23 cellular contexts compared by ENCODE assay signal in genomic region chr13:50292082-50292481, GRCh38.
DNase-seq lines count a peak whose midpoint lies in the region; ATAC-seq, FAIRE-seq and TF ChIP-seq lines count a peak whose summit lies in the region.
"Had no signal": no experiment of that assay in that cellular context is flagged by ENCODE, and none has a peak within 500 bp of the region (broad histone marks: within the 10 kb centered on the region; RNA-seq: fewer than 3 reads in every experiment).

No MANE protein-coding gene starts in this region.

- H3K9ac ChIP-seq in HepG2 (ENCODE audit: insufficient read depth, low read depth, low read length): no peak overlapping the region

- TF ChIP-seq EP300 in HepG2 (IDR thresholded peaks at IDR 0.05; ENCODE audit: low read depth in 2 of 2, low read length in 2 of 2): no peak
- TF ChIP-seq EP300 in HepG2 (CRISPR knock-in tag; IDR thresholded peaks at IDR 0.05; ENCODE audit: borderline replicate concordance): no peak

- peak; percentile 40 for ATAC-seq in stimulated activated effector memory CD8-positive, alpha-beta T cell treated with anti-CD3 and anti-CD28 coated beads, Interleukin-12 subunit alpha, Interleukin-12 subunit beta, amount 100 ng/mL, for 72 hours
- ATAC-seq in HepG2: no peak
- ATAC-seq: HCT116, PC-3 had no signal

- no peaks in the 10 kb centered on the region for H3K36me3 Mint-ChIP-seq in stimulated activated effector memory CD8-positive, alpha-beta T cell treated with anti-CD3 and anti-CD28 coated beads, Interleukin-12 subunit alpha, Interleukin-12 subunit beta, amount 100 ng/mL, for 72 hours
- peaks cover 0 to 7% (median 0%) of the 10 kb centered on the region in 3 donors for H3K36me3 Mint-ChIP-seq in CD8-positive, alpha-beta memory T cell

- H3K27me3 ChIP-seq in CD8-positive, alpha-beta memory T cell (ENCODE audit: insufficient read depth, low read length, poor library complexity, severe bottlenecking): no peaks in the 10 kb centered on the region
- H3K27me3 ChIP-seq in HepG2 (ENCODE audit: control insufficient read depth in 1 of 2, insufficient read depth in 2 of 2, low read length in 2 of 2): no peaks in the 10 kb centered on the region

- TF ChIP-seq RAD21 in HepG2 (CRISPR knock-in tag; IDR thresholded peaks at IDR 0.05): no peak

- TF ChIP-seq CTCF in HepG2 (CRISPR knock-in tag; IDR thresholded peaks at IDR 0.05): no peak

- CTCF ChIA-PET in CD8-positive, alpha-beta memory T cell (lab: Charles Lee): no interaction called here
- CTCF ChIA-PET in HepG2 (lab: Yijun Ruan, JAX; ENCODE audit: low intra/inter-chr PET ratio, low total read pairs): no interaction called here

- no peak overlapping the region for H3K4me3 Mint-ChIP-seq in stimulated activated effector memory CD8-positive, alpha-beta T cell treated with anti-CD3 and anti-CD28 coated beads, Interleukin-12 subunit alpha, Interleukin-12 subunit beta, amount 100 ng/mL, for 72 hours
- peak overlapping the region in 1 of 7 donors; percentile 9 for H3K4me3 Mint-ChIP-seq in CD8-positive, alpha-beta memory T cell

- no peak overlapping the region for H3K4me3 ChIP-seq in CD8-positive, alpha-beta memory T cell (ENCODE audit: low read length)
- no peak overlapping the region for H3K4me3 ChIP-seq in HepG2 (replicated peaks in 1 of 3; ENCODE audit: insufficient read depth in 1 of 3, low read depth in 2 of 3, low read length in 3 of 3)

- 91% methylated on average over 1 of the region's 1 CpG for WGBS in HepG2 (ENCODE audit: low lambda C conversion rate)

- FAIRE-seq in GM19239 (lab: Jason Lieb, UNC): peak; percentile 35
- no peak for FAIRE-seq in HepG2 (lab: Jason Lieb, UNC)

- TF ChIP-seq POLR2A in HepG2 (IDR thresholded peaks at IDR 0.05; ENCODE audit: insufficient read depth in 1 of 2, low read depth in 2 of 2, low read length in 2 of 2): no peak

- BruUV-seq in HepG2 (replicated peaks; lab: Mats Ljungman, UMichigan): no TSS peak

- in situ Hi-C loops in HepG2 (cut with HindIII; ENCODE audit: extremely low pct_ligation_motif_present, low pct_unique_long_range_greater_than_20kb): no loop called here

- DNase-seq in GM19239 (ENCODE audit: insufficient read length, low spot score) (no peak), OCI-M1 (lab: John Stamatoyannopoulos, UW) (peak; percentile 17), fibroblast of peridontal ligament (ENCODE audit: extremely low read depth) (peak; percentile 8), HepG2 (ENCODE audit: low spot score) (no peak), NOMO-1 (lab: John Stamatoyannopoulos, UW; ENCODE audit: unreplicated experiment in 2 of 2) (no peak), globus pallidus (ENCODE audit: low spot score) (no peak)
- no peak for DNase-seq in stimulated activated effector memory CD8-positive, alpha-beta T cell treated with anti-CD3 and anti-CD28 coated beads, Interleukin-12 subunit alpha, Interleukin-12 subunit beta, amount 100 ng/mL, for 72 hours (ENCODE audit: low spot score in 2 of 2)
- no peak for DNase-seq in CD8-positive, alpha-beta memory T cell
- DNase-seq: AML-193; COR-L47; DMS 273 treated with DMSO at 0.1 percent for 48 hours; GDM1; GOT3; KBM-7; NCI-H1092; NCI-H146; NCI-H2029 treated with DMSO at 0.1 percent for 48 hours; NCI-H2171 treated with DMSO at 0.1 percent for 48 hours; NK-92 treated with Interleukin-12 subunit alpha and Interleukin-12 subunit beta, amount 100 ng/mL, for 24 hours; PC-3; T-helper 1 cell had no signal

- no peak overlapping the region for H3K27ac Mint-ChIP-seq in stimulated activated effector memory CD8-positive, alpha-beta T cell treated with anti-CD3 and anti-CD28 coated beads, Interleukin-12 subunit alpha, Interleukin-12 subunit beta, amount 100 ng/mL, for 72 hours
- peak overlapping the region in 2 of 8 donors; percentile 31 to 52 for H3K27ac Mint-ChIP-seq in CD8-positive, alpha-beta memory T cell

- H2AFZ ChIP-seq in HepG2 (ENCODE audit: low read length): no peak overlapping the region

- peaks cover 0 to 2% of the 10 kb centered on the region in 2 donors for H3K27me3 Mint-ChIP-seq in CD8-positive, alpha-beta memory T cell

- H3K4me1 Mint-ChIP-seq in stimulated activated effector memory CD8-positive, alpha-beta T cell treated with anti-CD3 and anti-CD28 coated beads, Interleukin-12 subunit alpha, Interleukin-12 subunit beta, amount 100 ng/mL, for 72 hours: peaks cover 45% of the 10 kb centered on the region
- peaks cover 6 to 15% (median 10%) of the 10 kb centered on the region in 3 donors for H3K4me1 Mint-ChIP-seq in CD8-positive, alpha-beta memory T cell

- no peaks in the 10 kb centered on the region for H3K9me3 ChIP-seq in CD8-positive, alpha-beta memory T cell (ENCODE audit: low read length)
- H3K9me3 ChIP-seq in HepG2 (ENCODE audit: low read length): no peaks in the 10 kb centered on the region

- POLR2A ChIA-PET in CD8-positive, alpha-beta memory T cell (lab: Charles Lee): no interaction called here
- POLR2A ChIA-PET in HepG2 (lab: Yijun Ruan, JAX): no interaction called here

- H3K27ac ChIP-seq in CD8-positive, alpha-beta memory T cell (ENCODE audit: low read depth, low read length): no peak overlapping the region
- H3K27ac ChIP-seq in HepG2 (ENCODE audit: extremely low read length, insufficient read depth, low read length): no peak overlapping the region
- H3K27ac ChIP-seq: C4-2B had no signal

- no peaks in the 10 kb centered on the region for H3K36me3 ChIP-seq in CD8-positive, alpha-beta memory T cell (ENCODE audit: insufficient read depth, low read length)
- H3K36me3 ChIP-seq in HepG2 (replicated peaks in 1 of 2; ENCODE audit: control insufficient read depth in 1 of 2, insufficient read depth in 2 of 2, low read length in 2 of 2): no peaks in the 10 kb centered on the region

- no peak overlapping the region for H3K4me2 ChIP-seq in HepG2 (ENCODE audit: low read depth, low read length)

- no peaks in the 10 kb centered on the region for H4K20me1 ChIP-seq in HepG2 (ENCODE audit: insufficient read depth, low read length)

- no peaks in the 10 kb centered on the region for H3K9me3 Mint-ChIP-seq in stimulated activated effector memory CD8-positive, alpha-beta T cell treated with anti-CD3 and anti-CD28 coated beads, Interleukin-12 subunit alpha, Interleukin-12 subunit beta, amount 100 ng/mL, for 72 hours
- peaks cover 0 to 4% (median 0%) of the 10 kb centered on the region in 5 donors for H3K9me3 Mint-ChIP-seq in CD8-positive, alpha-beta memory T cell

- intact Hi-C loops in HepG2 (cut with micrococcal nuclease; ENCODE audit: unreplicated experiment): no loop called here

- H3K4me1 ChIP-seq in CD8-positive, alpha-beta memory T cell (ENCODE audit: insufficient read depth, low read length): no peaks in the 10 kb centered on the region
- H3K4me1 ChIP-seq in HepG2 (ENCODE audit: insufficient read depth, low read length): peaks cover 2% of the 10 kb centered on the region

- peaks cover 17% of the 10 kb centered on the region for H3K79me2 ChIP-seq in HepG2 (ENCODE audit: insufficient read depth, low read length)

TF ChIP-seq in HepG2, 621 proteins besides CTCF, POLR2A, EP300 and RAD21 (continues in another document):
- TF ChIP-seq ZNF678 (CRISPR knock-in tag; IDR thresholded peaks at IDR 0.05) (no peak), SRSF9 (IDR thresholded peaks at IDR 0.05; ENCODE audit: borderline replicate concordance, insufficient read depth, low read depth, low read length, poor library complexity, severe bottlenecking) (no peak), IRF2 (CRISPR knock-in tag; IDR thresholded peaks at IDR 0.05) (no peak), GPBP1L1 (CRISPR knock-in tag; IDR thresholded peaks at IDR 0.05) (no peak), THYN1 (CRISPR knock-in tag; IDR thresholded peaks at IDR 0.05; ENCODE audit: borderline replicate concordance, low read depth) (no peak), NFE2L1 (CRISPR knock-in tag; IDR thresholded peaks at IDR 0.05; ENCODE audit: borderline replicate concordance) (no peak), ARID5B (CRISPR knock-in tag; IDR thresholded peaks at IDR 0.05) (no peak), ZNF30 (CRISPR knock-in tag; IDR thresholded peaks at IDR 0.05) (no peak), TCF12 (IDR thresholded peaks at IDR 0.05) (no peak), TCF12 (CRISPR knock-in tag; IDR thresholded peaks at IDR 0.05) (no peak), ZNF432 (CRISPR knock-in tag; IDR thresholded peaks at IDR 0.05; ENCODE audit: borderline replicate concordance) (no peak)

Comparison
In these comparisons a context has a peak if more than half of its experiments do, and no peak if none do; other contexts are left out.
1. DNase-seq: peak in OCI-M1 (single experiment) and fibroblast of peridontal ligament (single experiment); none in GM19239 (single experiment), stimulated activated effector memory CD8-positive, alpha-beta T cell treated with anti-CD3 and anti-CD28 coated beads, Interleukin-12 subunit alpha, Interleukin-12 subunit beta, amount 100 ng/mL, for 72 hours (0 of 2), CD8-positive, alpha-beta memory T cell (0 of 5), HepG2 (single experiment), NOMO-1 (0 of 2) and globus pallidus (single experiment).